Comparison of ENCODE assay signal across 11 cellular contexts in genomic region chr5:43314724-43315123, GRCh38. TPM values are rescaled to one million over a fixed set of nuclear protein-coding genes. Genes with fewer than 3 reads are reported as not detected.
DNase-seq lines count a peak whose midpoint lies in the region; ATAC-seq and TF ChIP-seq lines count a peak whose summit lies in the region.
"Had no signal": no experiment of that assay in that cellular context is flagged by ENCODE, and none has a peak within 500 bp of the region (broad histone marks: within the 10 kb centered on the region; RNA-seq: fewer than 3 reads in every experiment).

No MANE protein-coding gene starts in this region.

- POLR2A ChIA-PET in HCT116 (lab: Charles Lee): no interaction called here

- peaks cover 59% of the 10 kb centered on the region for H3K4me1 Mint-ChIP-seq in activated naive CD8-positive, alpha-beta T cell (ENCODE audit: low read depth)

- H3K9me3 Mint-ChIP-seq in activated naive CD8-positive, alpha-beta T cell (ENCODE audit: low read depth): peaks cover 5% of the 10 kb centered on the region

- no peaks in the 10 kb centered on the region for H3K27me3 Mint-ChIP-seq in activated naive CD8-positive, alpha-beta T cell

- no peak overlapping the region for H3K4me3 ChIP-seq in HCT116 (replicated peaks in 1 of 2; ENCODE audit: low read depth in 1 of 2, low read length in 2 of 2)
- H3K4me3 ChIP-seq in mesendoderm (ENCODE audit: low read length): no peak overlapping the region

- H3K27ac ChIP-seq in HCT116 (ENCODE audit: low read depth, low read length): peak overlapping the region; percentile 34; the same call in 1 of the 2 replicates
- peak overlapping the region; percentile 50 for H3K27ac ChIP-seq in mesendoderm (ENCODE audit: low read depth, low read length)

- no peak overlapping the region for H2AK5ac ChIP-seq in mesendoderm (ENCODE audit: low read length)

- H2AFZ ChIP-seq in HCT116 (ENCODE audit: low read depth, low read length, poor library complexity, severe bottlenecking): peak overlapping the region; percentile 51

- TF ChIP-seq POLR2A in HCT116 (IDR thresholded peaks at IDR 0.05; ENCODE audit: borderline replicate concordance, extremely low read depth, insufficient read depth, insufficient read length): no peak

- peak overlapping the region; percentile 96 for H3K27ac Mint-ChIP-seq in activated naive CD8-positive, alpha-beta T cell

- H3K4me1 ChIP-seq in HCT116 (ENCODE audit: control insufficient read depth in 1 of 2, insufficient read depth in 2 of 2, low read length in 2 of 2): peaks cover 11 to 32% of the 10 kb centered on the region in 2 experiments; a peak in 3 of 4 replicates
- peaks cover 7% of the 10 kb centered on the region for H3K4me1 ChIP-seq in mesendoderm (ENCODE audit: control insufficient read depth, low read depth, low read length)

- BruUV-seq in HCT116 (replicated peaks; lab: Mats Ljungman, UMichigan): no TSS peak

- H3K36me3 Mint-ChIP-seq in activated naive CD8-positive, alpha-beta T cell: peaks cover 4% of the 10 kb centered on the region

- no peaks in the 10 kb centered on the region for H4K20me1 ChIP-seq in HCT116 (ENCODE audit: insufficient read depth)

- WGBS in mesendoderm (ENCODE audit: extremely low coverage, insufficient coverage, low lambda C conversion rate): no CpG with 5 or more reads among the region's 6 CpGs

- H3K27me3 ChIP-seq in HCT116 (ENCODE audit: insufficient read depth, low read length) (no peaks in the 10 kb centered on the region), mesendoderm (ENCODE audit: insufficient read depth, low read length, poor library complexity) (no peaks in the 10 kb centered on the region)
- H3K27me3 ChIP-seq: testis had no signal

- no peaks in the 10 kb centered on the region for H3K9me3 ChIP-seq in HCT116 (ENCODE audit: control insufficient read depth in 1 of 2, insufficient read depth in 1 of 2, low read depth in 1 of 2, low read length in 2 of 2)
- H3K9me3 ChIP-seq: testis had no signal

- H3K4ac ChIP-seq in mesendoderm (ENCODE audit: low read depth, low read length): peak overlapping the region; percentile 43

- H3K79me1 ChIP-seq in mesendoderm (ENCODE audit: low read length): no peaks in the 10 kb centered on the region

- peak overlapping the region; percentile 65 for H2BK15ac ChIP-seq in mesendoderm (replicated peaks; ENCODE audit: low read depth)

- peak overlapping the region; percentile 69 for H2BK120ac ChIP-seq in mesendoderm (ENCODE audit: low read depth, low read length)

- H3K56ac ChIP-seq in mesendoderm (ENCODE audit: low read length): no peak overlapping the region

- no peak overlapping the region for H3K23ac ChIP-seq in mesendoderm (ENCODE audit: low read length)

- intact Hi-C loops in HCT116 (cut with micrococcal nuclease): loop anchor here (10.0 kb wide), 1 partner anchor 190 kb away; the partner anchor contains the start of gene ZNF131

- H3K9ac ChIP-seq in HCT116 (ENCODE audit: low read length): no peak overlapping the region
- no peak overlapping the region for H3K9ac ChIP-seq in mesendoderm (ENCODE audit: low read length)

- no peak for TF ChIP-seq RAD21 in HCT116 (IDR thresholded peaks at IDR 0.05; ENCODE audit: low read depth)

- RAD21 ChIA-PET in HCT116 (lab: Charles Lee; ENCODE audit: low non-redundant PET in 1 of 2, low total read pairs in 2 of 2, uncharacterized antibody in 2 of 2, unreplicated experiment in 2 of 2): no interaction called here

- no peaks in the 10 kb centered on the region for H3K9me2 ChIP-seq in HCT116 (ENCODE audit: insufficient read depth)

- peaks cover 34% of the 10 kb centered on the region for H3K79me2 ChIP-seq in HCT116 (ENCODE audit: insufficient read depth, low read length)
- H3K79me2 ChIP-seq in mesendoderm (ENCODE audit: control insufficient read depth, insufficient read depth, low read length): peaks cover 35% of the 10 kb centered on the region

- no peak for TF ChIP-seq CTCF in HCT116 (IDR thresholded peaks at IDR 0.05 in 2 of 3, conservative IDR thresholded peaks at IDR 0.05 in 1 of 3; ENCODE audit: borderline replicate concordance in 1 of 3, insufficient read depth in 1 of 3, low read depth in 2 of 3, low read length in 2 of 3)

- CTCF ChIA-PET in HCT116 (lab: Charles Lee): no interaction called here

- H4K5ac ChIP-seq in mesendoderm (ENCODE audit: low read length): no peak overlapping the region

- H3K36me3 ChIP-seq in HCT116 (ENCODE audit: control insufficient read depth in 1 of 2, insufficient read depth in 2 of 2, low read length in 2 of 2) (no peaks in the 10 kb centered on the region), mesendoderm (ENCODE audit: control insufficient read depth, insufficient read depth, low read length) (no peaks in the 10 kb centered on the region)

- DNase-seq in ACHN: peak; percentile 8
- DNase-seq in HCT116 (ENCODE audit: low read depth, low spot score): no peak
- peak; percentile 68 for DNase-seq in mesendoderm
- no peak for DNase-seq in amniotic stem cell (lab: John Stamatoyannopoulos, UW)
- no peak for DNase-seq in germinal center (ENCODE audit: low spot score)
- no peak for DNase-seq in NCI-H69 (lab: John Stamatoyannopoulos, UW)
- no peak for DNase-seq in activated effector memory CD4-positive, alpha-beta T cell treated with Interleukin-2 at 50 U/mL for 16 hours
- DNase-seq: activated CD8-positive, alpha-beta memory T cell treated with anti-CD3 and anti-CD28 coated beads, Interleukin-2, amount 50 U/mL, for 4 hours; cerebellar nuclear complex had no signal

- H3K4me2 ChIP-seq in HCT116 (ENCODE audit: low read length) (peak overlapping the region; percentile 89), mesendoderm (ENCODE audit: low read length) (no peak overlapping the region)

- no peak for ATAC-seq in HCT116

- H4K8ac ChIP-seq in mesendoderm (ENCODE audit: low read depth, low read length): no peak overlapping the region

- H2BK5ac ChIP-seq in mesendoderm (ENCODE audit: low read length): peak overlapping the region; percentile 72

- H3K18ac ChIP-seq in mesendoderm (ENCODE audit: low read length): peak overlapping the region; percentile 97

- in situ Hi-C loops in ACHN (cut with HindIII; ENCODE audit: low pct_ligation_motif_present, low pct_unique_long_range_greater_than_20kb, low sequenced_read_pairs): no loop called here

- peak overlapping the region; percentile 97 for H3K4me3 Mint-ChIP-seq in activated naive CD8-positive, alpha-beta T cell

TF ChIP-seq in HCT116, 20 proteins besides CTCF, POLR2A, EP300 and RAD21:
- TF ChIP-seq YY1 (IDR thresholded peaks at IDR 0.05; ENCODE audit: extremely low read depth, insufficient replicate concordance, low read depth, low read length): no peak
- no peak for TF ChIP-seq CBX3 (IDR thresholded peaks at IDR 0.05; ENCODE audit: low read depth)
- no peak for TF ChIP-seq JUND (IDR thresholded peaks at IDR 0.05)
- no peak for TF ChIP-seq ZNF274 (IDR thresholded peaks at IDR 0.05; ENCODE audit: low read depth, low read length)
- TF ChIP-seq, protein P1, sequence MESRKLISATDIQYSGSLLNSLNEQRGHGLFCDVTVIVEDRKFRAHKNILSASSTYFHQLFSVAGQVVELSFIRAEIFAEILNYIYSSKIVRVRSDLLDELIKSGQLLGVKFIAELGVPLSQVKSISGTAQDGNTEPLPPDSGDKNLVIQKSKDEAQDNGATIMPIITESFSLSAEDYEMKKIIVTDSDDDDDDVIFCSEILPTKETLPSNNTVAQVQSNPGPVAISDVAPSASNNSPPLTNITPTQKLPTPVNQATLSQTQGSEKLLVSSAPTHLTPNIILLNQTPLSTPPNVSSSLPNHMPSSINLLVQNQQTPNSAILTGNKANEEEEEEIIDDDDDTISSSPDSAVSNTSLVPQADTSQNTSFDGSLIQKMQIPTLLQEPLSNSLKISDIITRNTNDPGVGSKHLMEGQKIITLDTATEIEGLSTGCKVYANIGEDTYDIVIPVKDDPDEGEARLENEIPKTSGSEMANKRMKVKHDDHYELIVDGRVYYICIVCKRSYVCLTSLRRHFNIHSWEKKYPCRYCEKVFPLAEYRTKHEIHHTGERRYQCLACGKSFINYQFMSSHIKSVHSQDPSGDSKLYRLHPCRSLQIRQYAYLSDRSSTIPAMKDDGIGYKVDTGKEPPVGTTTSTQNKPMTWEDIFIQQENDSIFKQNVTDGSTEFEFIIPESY (IDR thresholded peaks at IDR 0.05; ENCODE audit: extremely low read depth, insufficient replicate concordance, low read length): no peak

RNA-seq across cellular contexts. Expression of gene HMGCS1, which starts 1.5 kb away (rescaled TPM):
- total RNA-seq in HCT116 (2021; ENCODE audit: unreplicated experiment): 52.8 TPM
- polyA plus RNA-seq in HCT116 (2012): 19.8 and 23.3 TPM in 2 replicates
- polyA plus RNA-seq in mesendoderm (2013, experiment 1 of 2): 293 TPM
- polyA plus RNA-seq in mesendoderm (2013, experiment 2 of 2): 302 TPM

Comparison
In these comparisons a context has a peak if more than half of its experiments do, and no peak if none do; other contexts are left out.
1. DNase-seq: peak in ACHN (single experiment) and mesendoderm (single experiment); none in HCT116 (single experiment), amniotic stem cell (single experiment), germinal center (single experiment), NCI-H69 (single experiment) and activated effector memory CD4-positive, alpha-beta T cell treated with Interleukin-2 at 50 U/mL for 16 hours (single experiment).